ENCODE assay signal across 25 cellular contexts in the genomic region with DNA sequence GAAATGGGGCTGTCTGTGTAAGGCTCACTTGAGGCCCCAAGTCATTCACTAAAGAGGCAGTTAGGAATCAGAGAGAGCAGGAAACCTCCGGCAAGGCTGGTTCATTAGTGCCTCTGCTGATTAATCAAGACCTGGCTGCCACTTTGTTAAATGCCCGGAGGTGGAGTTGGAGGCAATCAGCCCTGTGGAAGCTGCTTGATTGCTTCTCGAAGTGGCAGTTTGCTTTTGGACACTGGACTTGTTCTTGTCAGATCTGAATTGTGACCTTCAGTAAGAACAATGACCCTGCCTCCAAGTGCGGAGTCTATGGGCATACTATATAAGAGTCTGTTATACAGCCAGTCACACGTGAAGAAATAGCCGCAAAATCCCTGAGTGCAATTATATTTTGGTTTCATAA.
"Had no signal": no experiment of that assay in that cellular context is flagged by ENCODE, and none has a peak within 500 bp of the region (broad histone marks: within the 10 kb centered on the region; RNA-seq: fewer than 3 reads in every experiment).

No MANE protein-coding gene starts in this region.

- DNase-seq: activated CD4-positive, alpha-beta T cell treated with anti-CD3 and anti-CD28 coated beads for 4 hours; activated CD4-positive, alpha-beta T cell treated with anti-CD3 and anti-CD28 coated beads, Interleukin-2, amount 50 U/mL, for 48 hours; activated CD4-positive, CD25-positive, alpha-beta regulatory T cell; activated CD8-positive, alpha-beta memory T cell treated with anti-CD3 and anti-CD28 coated beads for 24 hours; activated effector memory CD4-positive, alpha-beta T cell treated with Interleukin-2 at 50 U/mL for 16 hours; activated naive CD4-positive, alpha-beta T cell treated with Interleukin-2 at 50 U/mL for 16 hours; anterior cingulate cortex; colonic mucosa; dorsolateral prefrontal cortex; effector memory CD4-positive, alpha-beta T cell; foreskin fibroblast; heart left ventricle; hypothalamus; immature natural killer cell; mesendoderm; natural killer cell; right cardiac atrium; spleen; stimulated activated naive CD4-positive, alpha-beta T cell; tibial artery; upper lobe of right lung had no signal

- H3K36me3 ChIP-seq: colonic mucosa, heart left ventricle, spleen, suprapubic skin, tibial artery, upper lobe of right lung had no signal

- H3K4me3 ChIP-seq: colonic mucosa, dorsolateral prefrontal cortex, heart left ventricle, lung, spleen, suprapubic skin, tibial artery, upper lobe of right lung had no signal

- H3K4me1 Mint-ChIP-seq: immature natural killer cell, natural killer cell had no signal

- H3K36me3 Mint-ChIP-seq: activated naive CD8-positive, alpha-beta T cell; natural killer cell had no signal

- H3K4me1 ChIP-seq: colonic mucosa, spleen, suprapubic skin, tibial artery, upper lobe of right lung had no signal

- H3K27me3 ChIP-seq: colonic mucosa, heart left ventricle, suprapubic skin, tibial artery, upper lobe of right lung had no signal

- H3K27ac Mint-ChIP-seq: activated naive CD8-positive, alpha-beta T cell; immature natural killer cell; natural killer cell; T-helper 2 cell treated with Interferon-gamma antibody and Interleukin-4, amounts not matched to agents 5 μg/mL and 100 μg/mL, for 36 hours had no signal

- H3K27ac ChIP-seq: colonic mucosa, dorsolateral prefrontal cortex, spleen, suprapubic skin, tibial artery, upper lobe of right lung had no signal

- H3K4me3 Mint-ChIP-seq: activated naive CD8-positive, alpha-beta T cell; immature natural killer cell; natural killer cell; T-helper 2 cell treated with Interferon-gamma antibody and Interleukin-4, amounts not matched to agents 5 μg/mL and 100 μg/mL, for 36 hours had no signal

- H3K9me3 ChIP-seq: colonic mucosa, heart left ventricle, spleen, suprapubic skin, tibial artery, upper lobe of right lung had no signal
